ENCODE assay signal across 21 cellular contexts in genomic region chr10:45399113-45399512, GRCh38. TPM values are rescaled to one million over a fixed set of nuclear protein-coding genes. Genes with fewer than 3 reads are reported as not detected.
"Had no signal": no experiment of that assay in that cellular context is flagged by ENCODE, and none has a peak within 500 bp of the region (broad histone marks: within the 10 kb centered on the region; RNA-seq: fewer than 3 reads in every experiment).

No MANE protein-coding gene starts in this region.

- ATAC-seq: activated CD4-positive, CD25-positive, alpha-beta regulatory T cell treated with anti-CD3 and anti-CD28 coated beads, Interleukin-2, amount 50 U/mL, for 24 hours; body of pancreas; foreskin keratinocyte; left lobe of liver; naive thymus-derived CD4-positive, alpha-beta T cell; right lobe of liver had no signal

- H3K4me3 Mint-ChIP-seq: activated CD4-positive, alpha-beta memory T cell treated with anti-CD3 and anti-CD28 coated beads, Interleukin-2, amount 10 ng/mL, durations not matched to agents 7 days and 5 days; activated CD4-positive, alpha-beta T cell treated with anti-CD3 and anti-CD28 coated beads, Interleukin-2, amount 10 ng/mL, durations not matched to agents 24 days and 14 days; activated naive CD4-positive, alpha-beta T cell treated with anti-CD3 and anti-CD28 coated beads, Interleukin-2, amount 50 U/mL, for 24 hours; activated T-helper 1 cell treated with anti-CD3 and anti-CD28 coated beads, Interleukin-12 subunit alpha, Interleukin-12 subunit beta, Interleukin-2, Interleukin-4 antibody, amounts not matched to agents 30 ng/mL and 10 ng/mL and 1 ng/mL, durations not matched to agents 14 hours and 24 hours and 36 hours; naive thymus-derived CD4-positive, alpha-beta T cell; neural crest cell had no signal

- DNase-seq: activated CD4-positive, alpha-beta memory T cell treated with anti-CD3 and anti-CD28 coated beads, Interleukin-2, amount 10 ng/mL, durations not matched to agents 7 days and 5 days; activated CD4-positive, alpha-beta T cell treated with anti-CD3 and anti-CD28 coated beads, Interleukin-2, amount 10 ng/mL, durations not matched to agents 24 days and 14 days; activated gamma-delta T cell; anterior cingulate cortex; body of pancreas; dermis blood vessel endothelial cell; effector CD8-positive, alpha-beta T cell; erythroblast; foreskin keratinocyte; kidney; naive thymus-derived CD4-positive, alpha-beta T cell; posterior cingulate gyrus; right lobe of liver; stimulated activated CD4-positive, alpha-beta T cell treated with anti-CD3 and anti-CD28 coated beads, Interleukin-1b, Interleukin-23, amount 100 ng/mL, for 48 hours; transverse colon; uterus had no signal

- H3K4me1 Mint-ChIP-seq: activated naive CD4-positive, alpha-beta T cell treated with anti-CD3 and anti-CD28 coated beads, Interleukin-2, amount 50 U/mL, for 24 hours; neural crest cell had no signal

- H3K27ac Mint-ChIP-seq: activated CD4-positive, alpha-beta memory T cell treated with anti-CD3 and anti-CD28 coated beads, Interleukin-2, amount 10 ng/mL, durations not matched to agents 7 days and 5 days; activated CD4-positive, alpha-beta T cell treated with anti-CD3 and anti-CD28 coated beads, Interleukin-2, amount 10 ng/mL, durations not matched to agents 24 days and 14 days; activated naive CD4-positive, alpha-beta T cell treated with anti-CD3 and anti-CD28 coated beads, Interleukin-2, amount 50 U/mL, for 24 hours; activated T-helper 1 cell treated with anti-CD3 and anti-CD28 coated beads, Interleukin-12 subunit alpha, Interleukin-12 subunit beta, Interleukin-2, Interleukin-4 antibody, amounts not matched to agents 30 ng/mL and 10 ng/mL and 1 ng/mL, durations not matched to agents 14 hours and 24 hours and 36 hours; naive thymus-derived CD4-positive, alpha-beta T cell had no signal

RNA-seq across cellular contexts. Expression of gene ALOX5, which starts 25.1 kb away (rescaled TPM):
- total RNA-seq: foreskin keratinocyte, neural crest cell had no signal
